29 cellular contexts compared by ENCODE assay signal in genomic region chr19:1683869-1684572, GRCh38.
"Had no signal": no experiment of that assay in that cellular context is flagged by ENCODE, and none has a peak within 500 bp of the region (broad histone marks: within the 10 kb centered on the region; RNA-seq: fewer than 3 reads in every experiment).

No MANE protein-coding gene starts in this region.

- ATAC-seq: left colon; left lung; natural killer cell; pancreas; right cardiac atrium; sciatic nerve; stimulated activated naive B cell treated with anti-CD40 and anti-IgM and Interleukin-4, amounts not matched to agents 10 μg/mL and 1 μg/mL and 100 μg/mL, for 72 hours; stimulated activated naive CD8-positive, alpha-beta T cell treated with anti-CD3 and anti-CD28 coated beads, Interleukin-15, Interleukin-2, amounts not matched to agents 100 U/mL and 50 U/mL, for 24 hours had no signal

- H3K9ac ChIP-seq: neural progenitor cell had no signal

- H3K4me2 ChIP-seq: neural progenitor cell had no signal

- DNase-seq: hippocampal formation; immature natural killer cell; kidney; left colon; left lung; mesendoderm; naive B cell; natural killer cell; nephron progenitor cell; pancreas; retina; right cardiac atrium; stimulated activated CD4-positive, alpha-beta T cell treated with anti-CD3 and anti-CD28 coated beads, Interleukin-12 subunit alpha, Interleukin-12 subunit beta, amount 100 ng/mL, for 4 hours; stimulated activated CD4-positive, alpha-beta T cell treated with anti-CD3 and anti-CD28 coated beads, Interleukin-15, amount 100 ng/mL, for 24 hours; stimulated activated CD4-positive, alpha-beta T cell treated with anti-CD3 and anti-CD28 coated beads, Interleukin-2, amount 100 ng/mL, for 24 hours; stimulated activated CD4-positive, alpha-beta T cell treated with anti-CD3 and anti-CD28 coated beads, Interleukin-4, amount 100 ng/mL, for 1 hour; stimulated activated naive B cell treated with anti-CD40 and anti-IgM and Interleukin-4, amounts not matched to agents 10 μg/mL and 1 μg/mL and 100 μg/mL, for 72 hours; stimulated activated naive CD8-positive, alpha-beta T cell treated with anti-CD3 and anti-CD28 coated beads, Interleukin-15, Interleukin-2, amounts not matched to agents 100 U/mL and 50 U/mL, for 24 hours; stomach; testis; thyroid gland; transverse colon; upper lobe of left lung had no signal

- H3K9me3 ChIP-seq: left lung, pancreas, prostate gland, stomach, testis, thyroid gland, transverse colon, upper lobe of left lung, vagina had no signal

- H2AFZ ChIP-seq: neural progenitor cell had no signal

- H3K4me3 ChIP-seq: left lung, lung, neural progenitor cell, pancreas, prostate gland, skin epidermis, stomach, testis, thyroid gland, transverse colon, upper lobe of left lung, vagina had no signal

- H3K4me1 ChIP-seq: left lung, neural progenitor cell, pancreas, prostate gland, stomach, testis, thyroid gland, transverse colon, upper lobe of left lung, vagina had no signal

- H3K27ac ChIP-seq: left lung, neural progenitor cell, pancreas, prostate gland, skin epidermis, stomach, testis, thyroid gland, transverse colon, upper lobe of left lung, vagina had no signal

- H3K36me3 ChIP-seq: left lung, neural progenitor cell, pancreas, prostate gland, stomach, thyroid gland, transverse colon, upper lobe of left lung, vagina had no signal

- H3K27me3 ChIP-seq: testis, thyroid gland, vagina had no signal
